ENCODE assay signal across 1 cellular context in the genomic region with DNA sequence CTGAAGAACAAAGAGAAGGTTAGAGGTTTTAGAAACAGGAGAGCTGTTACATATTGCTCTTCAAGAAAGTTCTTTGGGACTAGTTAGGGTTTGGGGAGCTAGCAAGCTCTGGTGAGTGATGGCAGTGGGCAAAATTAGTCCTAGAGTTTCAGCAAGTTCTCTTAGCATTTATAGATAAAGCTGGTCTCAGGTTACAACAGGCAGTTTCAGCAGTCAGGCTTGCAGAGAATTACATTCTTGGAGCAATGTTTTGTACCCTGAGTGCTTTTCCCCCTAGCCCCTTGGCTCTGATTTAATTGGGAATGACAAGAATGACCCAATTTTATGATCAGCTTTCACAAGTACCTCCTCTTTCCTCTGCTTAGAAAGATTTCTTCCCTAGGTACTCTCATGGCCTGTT.
TF ChIP-seq lines count a peak whose summit lies in the region.

No MANE protein-coding gene starts in this region.

TF ChIP-seq in K562, 482 proteins besides CTCF, POLR2A, EP300 and RAD21:
- no peak for TF ChIP-seq BRD9 (IDR thresholded peaks at IDR 0.05; ENCODE audit: low read depth, partially characterized antibody)
- TF ChIP-seq, protein P1, sequence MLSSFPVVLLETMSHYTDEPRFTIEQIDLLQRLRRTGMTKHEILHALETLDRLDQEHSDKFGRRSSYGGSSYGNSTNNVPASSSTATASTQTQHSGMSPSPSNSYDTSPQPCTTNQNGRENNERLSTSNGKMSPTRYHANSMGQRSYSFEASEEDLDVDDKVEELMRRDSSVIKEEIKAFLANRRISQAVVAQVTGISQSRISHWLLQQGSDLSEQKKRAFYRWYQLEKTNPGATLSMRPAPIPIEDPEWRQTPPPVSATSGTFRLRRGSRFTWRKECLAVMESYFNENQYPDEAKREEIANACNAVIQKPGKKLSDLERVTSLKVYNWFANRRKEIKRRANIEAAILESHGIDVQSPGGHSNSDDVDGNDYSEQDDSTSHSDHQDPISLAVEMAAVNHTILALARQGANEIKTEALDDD (IDR thresholded peaks at IDR 0.05) = peak; percentile 85
